9 cellular contexts compared by ENCODE assay signal in genomic region chr1:82225407-82226197, GRCh38.
DNase-seq lines count a peak whose midpoint lies in the region; ATAC-seq, FAIRE-seq and TF ChIP-seq lines count a peak whose summit lies in the region.
"Had no signal": no experiment of that assay in that cellular context is flagged by ENCODE, and none has a peak within 500 bp of the region (broad histone marks: within the 10 kb centered on the region; RNA-seq: fewer than 3 reads in every experiment).

No MANE protein-coding gene starts in this region.

- H3K4me1 ChIP-seq in right lobe of liver: no peaks in the 10 kb centered on the region
- no peaks in the 10 kb centered on the region for H3K4me1 ChIP-seq in HepG2 (ENCODE audit: insufficient read depth, low read length)
- peaks cover 7% of the 10 kb centered on the region for H3K4me1 ChIP-seq in endothelial cell of umbilical vein (ENCODE audit: control insufficient read depth, extremely low read depth, insufficient read depth, low read length)
- peaks cover 0 to 37% (median 22%) of the 10 kb centered on the region in 4 donors for H3K4me1 ChIP-seq in tibial artery

- no peak overlapping the region for H3K4me3 ChIP-seq in right lobe of liver
- H3K4me3 ChIP-seq in HepG2 (replicated peaks in 1 of 3; ENCODE audit: insufficient read depth in 1 of 3, low read depth in 2 of 3, low read length in 3 of 3): no peak overlapping the region
- H3K4me3 ChIP-seq in endothelial cell of umbilical vein (replicated peaks in 1 of 3; ENCODE audit: insufficient read depth in 1 of 3, low read depth in 1 of 3, low read length in 3 of 3): no peak overlapping the region
- H3K4me3 ChIP-seq in tibial artery: no peak overlapping the region

- H3K79me2 ChIP-seq in HepG2 (ENCODE audit: insufficient read depth, low read length) (no peaks in the 10 kb centered on the region), endothelial cell of umbilical vein (ENCODE audit: control insufficient read depth, insufficient read depth, low read length) (no peaks in the 10 kb centered on the region)

- no peak overlapping the region for H2AFZ ChIP-seq in HepG2 (ENCODE audit: low read length)
- H2AFZ ChIP-seq in endothelial cell of umbilical vein (ENCODE audit: low read depth, low read length): no peak overlapping the region

- H3K36me3 ChIP-seq in right lobe of liver: no peaks in the 10 kb centered on the region
- H3K36me3 ChIP-seq in HepG2 (replicated peaks in 1 of 2; ENCODE audit: control insufficient read depth in 1 of 2, insufficient read depth in 2 of 2, low read length in 2 of 2): no peaks in the 10 kb centered on the region
- H3K36me3 ChIP-seq in endothelial cell of umbilical vein (ENCODE audit: control insufficient read depth in 2 of 2, extremely low read depth in 1 of 2, insufficient read depth in 2 of 2, low read length in 2 of 2): no peaks in the 10 kb centered on the region
- H3K36me3 ChIP-seq in tibial artery: no peaks in the 10 kb centered on the region

- FAIRE-seq in HepG2 (lab: Jason Lieb, UNC) (no peak), endothelial cell of umbilical vein (lab: Jason Lieb, UNC) (peak; percentile 67)

- peak; percentile 49 to 83 (median 56) for ATAC-seq in right lobe of liver
- no peak for ATAC-seq in HepG2

- in situ Hi-C loops in HepG2 (cut with HindIII; ENCODE audit: extremely low pct_ligation_motif_present, low pct_unique_long_range_greater_than_20kb): no loop called here

- BruUV-seq in HepG2 (replicated peaks; lab: Mats Ljungman, UMichigan) (no TSS peak), endothelial cell of umbilical vein (replicated peaks; lab: Mats Ljungman, UMichigan) (no TSS peak)

- H3K27ac ChIP-seq in right lobe of liver (no peak overlapping the region), HepG2 (ENCODE audit: extremely low read length, insufficient read depth, low read length) (no peak overlapping the region), endothelial cell of umbilical vein (ENCODE audit: insufficient read depth, low read depth, low read length) (no peak overlapping the region), tibial artery (peak overlapping the region; percentile 19 to 23)

- no peak for DNase-seq in right lobe of liver
- no peak for DNase-seq in HepG2 (ENCODE audit: low spot score)
- DNase-seq in NCI-H1436 (lab: John Stamatoyannopoulos, UW): peak; percentile 8
- peak; percentile 78 for DNase-seq in endothelial cell of umbilical vein (ENCODE audit: low read depth, low spot score)
- no peak for DNase-seq in tibial artery
- no peak for DNase-seq in NCI-H187 (lab: John Stamatoyannopoulos, UW)
- no peak for DNase-seq in ecto neural progenitor cell (ENCODE audit: low spot score)
- no peak for DNase-seq in stimulated activated CD4-positive, alpha-beta T cell treated with anti-CD3 and anti-CD28 coated beads, Interleukin-2, amount 100 ng/mL, for 48 hours
- DNase-seq: CD4-positive, CD25-positive, alpha-beta regulatory T cell had no signal

- H3K9me3 ChIP-seq in right lobe of liver (no peaks in the 10 kb centered on the region), HepG2 (ENCODE audit: low read length) (peaks cover 69% of the 10 kb centered on the region), endothelial cell of umbilical vein (replicated peaks; ENCODE audit: control insufficient read depth, insufficient read depth, low read length) (no peaks in the 10 kb centered on the region), tibial artery (no peaks in the 10 kb centered on the region)

- H3K4me2 ChIP-seq in HepG2 (ENCODE audit: low read depth, low read length) (no peak overlapping the region), endothelial cell of umbilical vein (ENCODE audit: insufficient read depth, low read length) (peak overlapping the region; percentile 16)

- POLR2A ChIA-PET in HepG2 (lab: Yijun Ruan, JAX) (no interaction called here), endothelial cell of umbilical vein (lab: Charles Lee) (no interaction called here)

- H3K9ac ChIP-seq in HepG2 (ENCODE audit: insufficient read depth, low read depth, low read length): no peak overlapping the region
- no peak overlapping the region for H3K9ac ChIP-seq in endothelial cell of umbilical vein (replicated peaks; ENCODE audit: extremely low read depth, insufficient read depth, low read length)

- CTCF ChIA-PET in HepG2 (lab: Yijun Ruan, JAX; ENCODE audit: low intra/inter-chr PET ratio, low total read pairs): no interaction called here
- CTCF ChIA-PET in endothelial cell of umbilical vein (lab: Charles Lee): interaction anchor here (1.4 kb wide), 1 partner anchor 20 kb away, joined by 5 read pairs; no protein-coding TSS in a partner anchor

- H3K9me1 ChIP-seq in endothelial cell of umbilical vein (replicated peaks; ENCODE audit: control insufficient read depth, extremely low read depth, insufficient read depth, low read length): no peaks in the 10 kb centered on the region

- dilution Hi-C loops in endothelial cell of umbilical vein (cut with MboI; ENCODE audit: extremely low pct_ligation_motif_present, low sequenced_read_pairs): no loop called here

- H3K27me3 ChIP-seq in right lobe of liver (no peaks in the 10 kb centered on the region), HepG2 (ENCODE audit: control insufficient read depth in 1 of 2, insufficient read depth in 2 of 2, low read length in 2 of 2) (no peaks in the 10 kb centered on the region; a peak in 1 of 5 replicates), endothelial cell of umbilical vein (ENCODE audit: control insufficient read depth in 2 of 2, insufficient read depth in 2 of 2, low read length in 2 of 2) (no peaks in the 10 kb centered on the region), tibial artery (no peaks in the 10 kb centered on the region)

- no peak for TF ChIP-seq POLR2A in right lobe of liver (IDR thresholded peaks at IDR 0.05)
- no peak for TF ChIP-seq POLR2A in HepG2 (IDR thresholded peaks at IDR 0.05; ENCODE audit: insufficient read depth in 1 of 2, low read depth in 2 of 2, low read length in 2 of 2)
- no peak for TF ChIP-seq POLR2A in endothelial cell of umbilical vein (IDR thresholded peaks at IDR 0.05; ENCODE audit: low read depth, low read length)

- no peak for TF ChIP-seq RAD21 in HepG2 (CRISPR knock-in tag; IDR thresholded peaks at IDR 0.05)

- 25% methylated on average over 3 of the region's 3 CpGs for WGBS in right lobe of liver (ENCODE audit: insufficient coverage, low coverage, low lambda C conversion rate, missing lambda C conversion rate)
- WGBS in HepG2 (ENCODE audit: low lambda C conversion rate): 0% methylated on average over 3 of the region's 3 CpGs

- intact Hi-C loops in right lobe of liver (cut with DNase I): no loop called here
- intact Hi-C loops in HepG2 (cut with micrococcal nuclease; ENCODE audit: unreplicated experiment): no loop called here
- intact Hi-C loops in endothelial cell of umbilical vein (cut with micrococcal nuclease): no loop called here
- intact Hi-C loops in tibial artery (cut with DNase I; ENCODE audit: low total_unique reads): no loop called here

- TF ChIP-seq CTCF in right lobe of liver (IDR thresholded peaks at IDR 0.05) (no peak), HepG2 (CRISPR knock-in tag; IDR thresholded peaks at IDR 0.05) (no peak), endothelial cell of umbilical vein (IDR thresholded peaks at IDR 0.05; ENCODE audit: extremely low read depth in 1 of 2, insufficient read depth in 1 of 2, low read depth in 1 of 2, low read length in 2 of 2) (no peak), tibial artery (IDR thresholded peaks at IDR 0.05) (no peak)

- TF ChIP-seq EP300 in HepG2 (IDR thresholded peaks at IDR 0.05; ENCODE audit: low read depth in 2 of 2, low read length in 2 of 2) (no peak), HepG2 (CRISPR knock-in tag; IDR thresholded peaks at IDR 0.05; ENCODE audit: borderline replicate concordance) (no peak)

- H4K20me1 ChIP-seq in HepG2 (ENCODE audit: insufficient read depth, low read length): no peaks in the 10 kb centered on the region
- H4K20me1 ChIP-seq in endothelial cell of umbilical vein (replicated peaks; ENCODE audit: control insufficient read depth, extremely low read depth, insufficient read depth, low read length): no peaks in the 10 kb centered on the region

TF ChIP-seq in HepG2, 621 proteins besides CTCF, POLR2A, EP300 and RAD21 (continues in another document):
- TF ChIP-seq BRD4 (CRISPR knock-in tag; IDR thresholded peaks at IDR 0.05) (no peak), ZNF567 (CRISPR knock-in tag; IDR thresholded peaks at IDR 0.05; ENCODE audit: borderline replicate concordance) (no peak), JARID2 (CRISPR knock-in tag; IDR thresholded peaks at IDR 0.05; ENCODE audit: insufficient replicate concordance) (no peak), NFE2 (CRISPR knock-in tag; IDR thresholded peaks at IDR 0.05) (no peak)
- TF ChIP-seq, protein P1, sequence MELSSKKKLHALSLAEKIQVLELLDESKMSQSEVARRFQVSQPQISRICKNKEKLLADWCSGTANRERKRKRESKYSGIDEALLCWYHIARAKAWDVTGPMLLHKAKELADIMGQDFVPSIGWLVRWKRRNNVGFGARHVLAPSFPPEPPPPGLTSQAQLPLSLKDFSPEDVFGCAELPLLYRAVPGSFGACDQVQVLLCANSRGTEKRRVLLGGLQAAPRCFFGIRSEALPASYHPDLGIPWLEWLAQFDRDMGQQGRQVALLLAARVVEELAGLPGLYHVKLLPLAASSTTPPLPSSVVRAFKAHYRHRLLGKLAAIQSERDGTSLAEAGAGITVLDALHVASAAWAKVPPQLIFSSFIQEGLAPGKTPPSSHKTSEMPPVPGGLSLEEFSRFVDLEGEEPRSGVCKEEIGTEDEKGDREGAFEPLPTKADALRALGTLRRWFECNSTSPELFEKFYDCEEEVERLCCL (CRISPR knock-in tag; IDR thresholded peaks at IDR 0.05; ENCODE audit: borderline replicate concordance): no peak

TF ChIP-seq in endothelial cell of umbilical vein, 7 proteins besides CTCF, POLR2A, EP300 and RAD21:
- no peak for TF ChIP-seq GATA2 (IDR thresholded peaks at IDR 0.05; ENCODE audit: insufficient read depth, insufficient read length, low read depth, low read length)
- TF ChIP-seq FOS (IDR thresholded peaks at IDR 0.05; ENCODE audit: borderline replicate concordance, insufficient read depth, low read length): peak; percentile 41
- peak; percentile 65 for TF ChIP-seq JUN (IDR thresholded peaks at IDR 0.05; ENCODE audit: borderline replicate concordance, insufficient read depth, insufficient read length, low read depth)
- TF ChIP-seq, protein P2, sequence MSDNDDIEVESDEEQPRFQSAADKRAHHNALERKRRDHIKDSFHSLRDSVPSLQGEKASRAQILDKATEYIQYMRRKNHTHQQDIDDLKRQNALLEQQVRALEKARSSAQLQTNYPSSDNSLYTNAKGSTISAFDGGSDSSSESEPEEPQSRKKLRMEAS (IDR thresholded peaks at IDR 0.05; ENCODE audit: insufficient read depth, insufficient read length): no peak
- TF ChIP-seq EZH2 (IDR thresholded peaks at IDR 0.05; ENCODE audit: borderline replicate concordance, low read depth, low read length, severe bottlenecking): no peak
- no peak for TF ChIP-seq POLR2AphosphoS5 (IDR thresholded peaks at IDR 0.05; ENCODE audit: insufficient read depth, low read depth, low read length)
- TF ChIP-seq MYC (IDR thresholded peaks at IDR 0.05; ENCODE audit: low read depth, low read length): no peak
TF ChIP-seq in endothelial cell of umbilical vein: peak in this region for 2.

Comparison
In these comparisons a context has a peak if more than half of its experiments do, and no peak if none do; other contexts are left out.
1. DNase-seq: peak in NCI-H1436 (single experiment) and endothelial cell of umbilical vein (single experiment); none in right lobe of liver (0 of 3), HepG2 (single experiment), tibial artery (0 of 2), NCI-H187 (0 of 2), ecto neural progenitor cell (single experiment) and stimulated activated CD4-positive, alpha-beta T cell treated with anti-CD3 and anti-CD28 coated beads, Interleukin-2, amount 100 ng/mL, for 48 hours (0 of 2).
2. H3K27ac ChIP-seq: peak in tibial artery (2 of 2); none in right lobe of liver (0 of 3), HepG2 (single experiment) and endothelial cell of umbilical vein (single experiment).